Comparison of ENCODE assay signal across 9 cellular contexts in genomic region chr20:56429496-56429895, GRCh38. TPM values are rescaled to one million over a fixed set of nuclear protein-coding genes. Genes with fewer than 3 reads are reported as not detected.
A peak's percentile ranks its signal among the peaks of the same experiment; 100 is the strongest.
DNase-seq lines count a peak whose midpoint lies in the region; ATAC-seq, FAIRE-seq and TF ChIP-seq lines count a peak whose summit lies in the region.
"Had no signal": no experiment of that assay in that cellular context is flagged by ENCODE, and none has a peak within 500 bp of the region (broad histone marks: within the 10 kb centered on the region; RNA-seq: fewer than 3 reads in every experiment).

No MANE protein-coding gene starts in this region.

- dilution Hi-C loops in mammary epithelial cell (cut with HindIII; ENCODE audit: low sequenced_read_pairs), result no loop called here

- no peak overlapping the region for H3K9ac ChIP-seq in mammary epithelial cell (ENCODE audit: insufficient read depth, low read length)

- H3K27ac Mint-ChIP-seq in MCF 10A (ENCODE audit: low read depth, unreplicated experiment) (no peak overlapping the region), immature natural killer cell (peak overlapping the region; percentile 56 to 92 (median 90))
- peak overlapping the region; percentile 85 for H3K27ac Mint-ChIP-seq in activated CD8-positive, alpha-beta memory T cell treated with anti-CD3 and anti-CD28 coated beads, Interleukin-2, amount 10 ng/mL, durations not matched to agents 7 days and 5 days

- H3K4me1 Mint-ChIP-seq in MCF 10A (ENCODE audit: insufficient read depth, unreplicated experiment), result peaks cover 19% of the 10 kb centered on the region
- H3K4me1 Mint-ChIP-seq in activated CD8-positive, alpha-beta memory T cell treated with anti-CD3 and anti-CD28 coated beads, Interleukin-2, amount 10 ng/mL, durations not matched to agents 7 days and 5 days, result peaks cover 49% of the 10 kb centered on the region
- peaks cover 61 to 62% of the 10 kb centered on the region in 2 donors for H3K4me1 Mint-ChIP-seq in immature natural killer cell

- H3K27ac ChIP-seq in mammary epithelial cell (ENCODE audit: insufficient read depth, low read depth, low read length), result no peak overlapping the region
- no peak overlapping the region for H3K27ac ChIP-seq in right atrium auricular region
- H3K27ac ChIP-seq: C4-2B had no signal

- DNase-seq in mammary epithelial cell, result no peak
- DNase-seq in MCF 10A (ENCODE audit: unreplicated experiment), result no peak
- DNase-seq in activated CD8-positive, alpha-beta memory T cell treated with anti-CD3 and anti-CD28 coated beads, Interleukin-2, amount 10 ng/mL, durations not matched to agents 7 days and 5 days, result no peak
- DNase-seq in immature natural killer cell, result no peak
- peak; percentile 49 for DNase-seq in urothelium cell line (ENCODE audit: low spot score)
- DNase-seq in D721Med (ENCODE audit: insufficient read length, low spot score), result no peak
- no peak for DNase-seq in right atrium auricular region (ENCODE audit: low spot score)

- H3K27me3 ChIP-seq in mammary epithelial cell (ENCODE audit: insufficient read depth, low read length) (no peaks in the 10 kb centered on the region), right atrium auricular region (no peaks in the 10 kb centered on the region)

- no peaks in the 10 kb centered on the region for H3K36me3 ChIP-seq in mammary epithelial cell (ENCODE audit: insufficient read depth, low read length)
- no peaks in the 10 kb centered on the region for H3K36me3 ChIP-seq in right atrium auricular region

- no peaks in the 10 kb centered on the region for H4K20me1 ChIP-seq in mammary epithelial cell (ENCODE audit: insufficient read depth, low read length)

- in situ Hi-C loops in mammary epithelial cell (cut with MboI; ENCODE audit: low sequenced_read_pairs in 2 of 2), result no loop called here

- H3K79me2 ChIP-seq in mammary epithelial cell (ENCODE audit: insufficient read depth, low read length), result no peaks in the 10 kb centered on the region

- H3K36me3 Mint-ChIP-seq in MCF 10A (ENCODE audit: insufficient read depth, unreplicated experiment) (no peaks in the 10 kb centered on the region), immature natural killer cell (peaks cover 0 to 12% (median 8%) of the 10 kb centered on the region in 3 donors)
- peaks cover 23% of the 10 kb centered on the region for H3K36me3 Mint-ChIP-seq in activated CD8-positive, alpha-beta memory T cell treated with anti-CD3 and anti-CD28 coated beads, Interleukin-2, amount 10 ng/mL, durations not matched to agents 7 days and 5 days

- H2AFZ ChIP-seq in mammary epithelial cell (ENCODE audit: low read depth, low read length), result peak overlapping the region; percentile 55

- intact Hi-C loops in mammary epithelial cell (cut with micrococcal nuclease) (no loop called here), MCF 10A (cut with micrococcal nuclease) (no loop called here)

- H3K4me3 ChIP-seq in mammary epithelial cell (replicated peaks in 1 of 3; ENCODE audit: insufficient read depth in 1 of 3, low read depth in 2 of 3, low read length in 3 of 3), result no peak overlapping the region
- no peak overlapping the region for H3K4me3 ChIP-seq in right atrium auricular region

- FAIRE-seq in urothelium cell line (lab: Jason Lieb, UNC) (peak; percentile 5), D721Med (lab: Jason Lieb, UNC) (no peak)

- no peaks in the 10 kb centered on the region for H3K9me3 Mint-ChIP-seq in MCF 10A (ENCODE audit: unreplicated experiment)
- no peaks in the 10 kb centered on the region for H3K9me3 Mint-ChIP-seq in activated CD8-positive, alpha-beta memory T cell treated with anti-CD3 and anti-CD28 coated beads, Interleukin-2, amount 10 ng/mL, durations not matched to agents 7 days and 5 days (ENCODE audit: low read depth)
- H3K9me3 Mint-ChIP-seq in immature natural killer cell, result no peaks in the 10 kb centered on the region

- ATAC-seq in activated CD8-positive, alpha-beta memory T cell treated with anti-CD3 and anti-CD28 coated beads, Interleukin-2, amount 10 ng/mL, durations not matched to agents 7 days and 5 days, result peak; percentile 49
- no peak for ATAC-seq in GM21576 (IDR thresholded peaks at IDR 0.05; ENCODE audit: unreplicated experiment)

- TF ChIP-seq CTCF in mammary epithelial cell (conservative IDR thresholded peaks at IDR 0.05 in 1 of 2, IDR thresholded peaks at IDR 0.05 in 1 of 2; ENCODE audit: extremely low read depth in 1 of 2, insufficient read depth in 1 of 2, low read depth in 1 of 2, low read length in 2 of 2), result no peak
- no peak for TF ChIP-seq CTCF in MCF 10A (IDR thresholded peaks at IDR 0.05; ENCODE audit: unreplicated experiment)
- TF ChIP-seq CTCF in D721Med (IDR thresholded peaks at IDR 0.05; ENCODE audit: insufficient read depth, missing control alignments), result no peak
- TF ChIP-seq CTCF in right atrium auricular region (IDR thresholded peaks at IDR 0.05), result no peak

- BruUV-seq in mammary epithelial cell (replicated peaks; lab: Mats Ljungman, UMichigan) (no TSS peak), MCF 10A (replicated peaks; lab: Mats Ljungman, UMichigan) (no TSS peak)

- peaks cover 14% of the 10 kb centered on the region for H3K27me3 Mint-ChIP-seq in MCF 10A (ENCODE audit: insufficient read depth, unreplicated experiment)
- no peaks in the 10 kb centered on the region for H3K27me3 Mint-ChIP-seq in activated CD8-positive, alpha-beta memory T cell treated with anti-CD3 and anti-CD28 coated beads, Interleukin-2, amount 10 ng/mL, durations not matched to agents 7 days and 5 days
- peaks cover 0 to 2% (median 0%) of the 10 kb centered on the region in 3 donors for H3K27me3 Mint-ChIP-seq in immature natural killer cell (ENCODE audit: low read depth in 3 of 3)

- 62% methylated on average over 6 of the region's 6 CpGs for WGBS in mammary epithelial cell (ENCODE audit: low coverage, missing lambda C conversion rate)

- H3K4me3 Mint-ChIP-seq in MCF 10A (ENCODE audit: unreplicated experiment) (no peak overlapping the region), immature natural killer cell (peak overlapping the region; percentile 62 to 87 (median 73))
- peak overlapping the region; percentile 62 for H3K4me3 Mint-ChIP-seq in activated CD8-positive, alpha-beta memory T cell treated with anti-CD3 and anti-CD28 coated beads, Interleukin-2, amount 10 ng/mL, durations not matched to agents 7 days and 5 days

- POLR2A ChIA-PET in MCF 10A (lab: Yijun Ruan, JAX), result no interaction called here

- no peaks in the 10 kb centered on the region for H3K4me1 ChIP-seq in mammary epithelial cell (ENCODE audit: insufficient read depth, low read length)
- no peaks in the 10 kb centered on the region for H3K4me1 ChIP-seq in right atrium auricular region

- no peak overlapping the region for H3K4me2 ChIP-seq in mammary epithelial cell (ENCODE audit: insufficient read depth, low read depth, low read length)

- CTCF ChIA-PET in mammary epithelial cell (lab: Charles Lee; ENCODE audit: low non-redundant PET) (no interaction called here), MCF 10A (lab: Yijun Ruan, JAX) (interaction anchor here (0.6 to 1.0 kb wide), 2 partner anchors 183 to 242 kb away, joined by 3 to 4 read pairs; no protein-coding TSS in a partner anchor)
- CTCF ChIA-PET in activated CD8-positive, alpha-beta memory T cell treated with anti-CD3 and anti-CD28 coated beads, Interleukin-2, amount 10 ng/mL, durations not matched to agents 7 days and 5 days (lab: Charles Lee), result interaction anchor here (0.6 to 4.1 kb wide), 3 partner anchors 7 to 12 kb away, joined by 3 to 19 read pairs (median 5); no protein-coding TSS in a partner anchor

- H3K9me3 ChIP-seq in mammary epithelial cell (replicated peaks; ENCODE audit: insufficient read depth, low read length), result no peaks in the 10 kb centered on the region
- no peaks in the 10 kb centered on the region for H3K9me3 ChIP-seq in right atrium auricular region

RNA-seq across cellular contexts. Expression of gene CASS4, which starts 17.4 kb away (rescaled TPM):
- under 1 TPM in 1 of 2 donors, not detected in 1; under 0.01 TPM for total RNA-seq in mammary epithelial cell
- not detected for polyA plus RNA-seq in mammary epithelial cell
- polyA minus RNA-seq in mammary epithelial cell, result not detected
- not detected in 2 replicates for total RNA-seq in MCF 10A (2022)
- 10 to 100 TPM; 10.9 to 21.8 TPM for total RNA-seq in activated CD8-positive, alpha-beta memory T cell treated with anti-CD3 and anti-CD28 coated beads, Interleukin-2, amount 10 ng/mL, durations not matched to agents 7 days and 5 days
- polyA plus RNA-seq in immature natural killer cell, result 1 to 10 TPM; 3.2 to 5.5 (median 3.5) TPM
- total RNA-seq in right atrium auricular region, result 1 to 10 TPM; 2.0 to 2.4 TPM

RNA-seq across cellular contexts. Expression of gene CSTF1, which starts 37.1 kb away (rescaled TPM):
- total RNA-seq in mammary epithelial cell (10 to 100 TPM; 33.4 to 35.0 TPM), MCF 10A (2022) (30.1 and 35.1 TPM in 2 replicates), right atrium auricular region (10 to 100 TPM; 16.4 to 22.8 TPM)
- polyA plus RNA-seq in mammary epithelial cell (47.6 TPM), immature natural killer cell (10 to 100 TPM; 21.2 to 42.2 (median 30.6) TPM)
- polyA minus RNA-seq in mammary epithelial cell, result 170 TPM
- total RNA-seq in activated CD8-positive, alpha-beta memory T cell treated with anti-CD3 and anti-CD28 coated beads, Interleukin-2, amount 10 ng/mL, durations not matched to agents 7 days and 5 days, result 10 to 100 TPM; 60.0 to 82.4 TPM

RNA-seq across cellular contexts. Expression of gene AURKA, which starts 37.5 kb away (rescaled TPM):
- total RNA-seq in mammary epithelial cell (10 to 100 TPM in 1 of 2 donors, 1 to 10 TPM in 1; 6.0 to 44.3 TPM), MCF 10A (2022) (65.8 and 75.3 TPM in 2 replicates), right atrium auricular region (1 to 10 TPM; 2.0 to 7.6 TPM)
- polyA plus RNA-seq in mammary epithelial cell (59.3 TPM), immature natural killer cell (1 to 10 TPM; 1.1 to 2.2 (median 1.8) TPM)
- polyA minus RNA-seq in mammary epithelial cell, result 44.4 TPM
- 100 to 1,000 TPM; 107 to 123 TPM for total RNA-seq in activated CD8-positive, alpha-beta memory T cell treated with anti-CD3 and anti-CD28 coated beads, Interleukin-2, amount 10 ng/mL, durations not matched to agents 7 days and 5 days

RNA-seq across cellular contexts. Expression of gene RTF2, which starts 38.9 kb away (rescaled TPM):
- 10 to 100 TPM; 46.2 to 66.2 TPM for total RNA-seq in mammary epithelial cell
- 57.0 TPM for polyA plus RNA-seq in mammary epithelial cell
- 29.8 TPM for polyA minus RNA-seq in mammary epithelial cell
- total RNA-seq in MCF 10A (2022), result 66.4 and 72.8 TPM in 2 replicates
- 100 to 1,000 TPM; 112 to 127 TPM for total RNA-seq in activated CD8-positive, alpha-beta memory T cell treated with anti-CD3 and anti-CD28 coated beads, Interleukin-2, amount 10 ng/mL, durations not matched to agents 7 days and 5 days
- 100 to 1,000 TPM; 155 to 163 (median 161) TPM for polyA plus RNA-seq in immature natural killer cell
- 10 to 100 TPM; 48.6 to 49.4 TPM for total RNA-seq in right atrium auricular region
